Comparison of ENCODE assay signal across 20 cellular contexts in genomic region chr1:207304710-207305151, GRCh38. TPM values are rescaled to one million over a fixed set of nuclear protein-coding genes. Genes with fewer than 3 reads are reported as not detected.
A peak's percentile ranks its signal among the peaks of the same experiment; 100 is the strongest.
DNase-seq lines count a peak whose midpoint lies in the region; ATAC-seq and TF ChIP-seq lines count a peak whose summit lies in the region.
"Had no signal": no experiment of that assay in that cellular context is flagged by ENCODE, and none has a peak within 500 bp of the region (broad histone marks: within the 10 kb centered on the region; RNA-seq: fewer than 3 reads in every experiment).

No MANE protein-coding gene starts in this region.

- no peaks in the 10 kb centered on the region for H3K36me3 Mint-ChIP-seq in activated CD8-positive, alpha-beta T cell treated with anti-CD3 and anti-CD28 coated beads for 36 hours (ENCODE audit: low read depth)

- no peak for ATAC-seq in activated CD8-positive, alpha-beta T cell treated with anti-CD3 and anti-CD28 coated beads for 36 hours
- ATAC-seq in HG03521 (IDR thresholded peaks at IDR 0.05; ENCODE audit: unreplicated experiment), result no peak

- peaks cover 20% of the 10 kb centered on the region for H3K4me1 Mint-ChIP-seq in activated CD8-positive, alpha-beta T cell treated with anti-CD3 and anti-CD28 coated beads for 36 hours (ENCODE audit: low read depth)

- H3K9me3 Mint-ChIP-seq in activated CD8-positive, alpha-beta T cell treated with anti-CD3 and anti-CD28 coated beads for 36 hours, result peaks cover 9% of the 10 kb centered on the region

- H3K4me3 ChIP-seq in cardiac fibroblast (replicated peaks in 1 of 2; ENCODE audit: low read depth in 2 of 2, low read length in 2 of 2), result no peak overlapping the region
- no peak overlapping the region for H3K4me3 ChIP-seq in dorsolateral prefrontal cortex
- H3K4me3 ChIP-seq: ascending aorta; BLaER1 treated with 17β-estradiol and CSF1 and Interleukin-3, amounts not matched to agents 10 nM and 100 nM; SJCRH30; smooth muscle cell; transverse colon had no signal

- DNase-seq in Daoy (ENCODE audit: low read depth), result peak; percentile 37
- peak; percentile 67 for DNase-seq in LoVo (ENCODE audit: low spot score)
- peak; percentile 30 to 65 for DNase-seq in cardiac fibroblast (ENCODE audit: low read depth in 2 of 2)
- DNase-seq in lung microvascular endothelial cell (ENCODE audit: low read depth in 2 of 2), result peak; percentile 80 to 94
- no peak for DNase-seq in dorsolateral prefrontal cortex
- no peak for DNase-seq in activated CD8-positive, alpha-beta T cell treated with anti-CD3 and anti-CD28 coated beads for 36 hours
- DNase-seq in pons (ENCODE audit: low spot score), result no peak
- DNase-seq: activated CD4-positive, alpha-beta T cell treated with anti-CD3 and anti-CD28 coated beads for 1 hour; activated CD8-positive, alpha-beta memory T cell treated with anti-CD3 and anti-CD28 coated beads, Interleukin-2, amount 50 U/mL, for 4 hours; DMS79; KG1; NCI-H1105; NCI-H345; occipital lobe; transverse colon had no signal

- POLR2A ChIA-PET in activated CD8-positive, alpha-beta T cell treated with anti-CD3 and anti-CD28 coated beads for 36 hours (lab: Charles Lee), result no interaction called here

- no peak overlapping the region for H3K4me3 Mint-ChIP-seq in activated CD8-positive, alpha-beta T cell treated with anti-CD3 and anti-CD28 coated beads for 36 hours

- H3K27me3 Mint-ChIP-seq in activated CD8-positive, alpha-beta T cell treated with anti-CD3 and anti-CD28 coated beads for 36 hours, result no peaks in the 10 kb centered on the region

- intact Hi-C loops in dorsolateral prefrontal cortex (cut with DNase I), result no loop called here
- intact Hi-C loops in activated CD8-positive, alpha-beta T cell treated with anti-CD3 and anti-CD28 coated beads for 36 hours (cut with micrococcal nuclease), result no loop called here

- no peaks in the 10 kb centered on the region for H3K27me3 ChIP-seq in dorsolateral prefrontal cortex
- H3K27me3 ChIP-seq: ascending aorta; BLaER1 treated with 17β-estradiol and CSF1 and Interleukin-3, amounts not matched to agents 10 nM and 100 nM; SJCRH30; transverse colon had no signal

- H3K27ac ChIP-seq in dorsolateral prefrontal cortex, result no peak overlapping the region
- H3K27ac ChIP-seq: ascending aorta; BLaER1 treated with 17β-estradiol and CSF1 and Interleukin-3, amounts not matched to agents 10 nM and 100 nM; SJCRH30; transverse colon had no signal

- CTCF ChIA-PET in activated CD8-positive, alpha-beta T cell treated with anti-CD3 and anti-CD28 coated beads for 36 hours (lab: Charles Lee), result no interaction called here

- no peak overlapping the region for H3K27ac Mint-ChIP-seq in activated CD8-positive, alpha-beta T cell treated with anti-CD3 and anti-CD28 coated beads for 36 hours

- TF ChIP-seq CTCF in cardiac fibroblast (IDR thresholded peaks at IDR 0.05; ENCODE audit: low read depth, low read length) (no peak), dorsolateral prefrontal cortex (IDR thresholded peaks at IDR 0.05 in 54 of 56, conservative IDR thresholded peaks at IDR 0.05 in 2 of 56; ENCODE audit: low read depth in 1 of 56, partially characterized antibody in 56 of 56) (no peak)
- TF ChIP-seq CTCF in activated CD8-positive, alpha-beta T cell treated with anti-CD3 and anti-CD28 coated beads for 36 hours (IDR thresholded peaks at IDR 0.05), result no peak

RNA-seq across cellular contexts. Expression of gene CD55, which starts 16.7 kb away (rescaled TPM):
- total RNA-seq in Daoy (2014; rRNA removed; shearing (Covaris generic)), result 37.7 and 37.9 TPM in 2 replicates
- 62.5 and 105 TPM in 2 replicates for total RNA-seq in lung microvascular endothelial cell
- 10 to 100 TPM; 11.7 to 83.5 (median 35.7) TPM for total RNA-seq in dorsolateral prefrontal cortex
- 100 to 1,000 TPM; 100 to 102 TPM for total RNA-seq in activated CD8-positive, alpha-beta T cell treated with anti-CD3 and anti-CD28 coated beads for 36 hours

Comparison
In these comparisons a context has a peak if more than half of its experiments do, and no peak if none do; other contexts are left out.
1. DNase-seq: peak in Daoy (single experiment), LoVo (single experiment), cardiac fibroblast (2 of 2) and lung microvascular endothelial cell (2 of 2); none in dorsolateral prefrontal cortex (0 of 10), activated CD8-positive, alpha-beta T cell treated with anti-CD3 and anti-CD28 coated beads for 36 hours (single experiment) and pons (single experiment).